ENCODE assay signal across 19 cellular contexts in the genomic region with DNA sequence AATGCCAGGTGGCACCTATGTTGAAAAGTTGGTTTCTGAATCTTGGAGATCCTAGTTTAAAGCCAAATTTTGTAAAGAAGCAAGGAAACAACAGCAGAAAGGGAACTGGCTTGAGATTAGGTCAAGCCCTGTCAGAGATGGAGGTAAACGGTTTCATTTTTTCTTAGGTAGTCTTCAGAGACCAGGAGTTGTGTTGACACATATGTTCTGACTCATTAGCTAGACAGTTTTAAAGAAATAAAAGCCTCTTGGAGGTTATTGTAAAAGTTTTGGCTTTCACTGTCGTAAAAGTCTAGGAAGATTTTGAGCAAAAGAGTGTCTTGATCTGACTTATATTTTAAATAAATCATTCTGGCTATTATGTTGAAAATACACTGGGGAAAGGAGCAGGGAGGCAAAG.
DNase-seq lines count a peak whose midpoint lies in the region; ATAC-seq and TF ChIP-seq lines count a peak whose summit lies in the region.
"Had no signal": no experiment of that assay in that cellular context is flagged by ENCODE, and none has a peak within 500 bp of the region (broad histone marks: within the 10 kb centered on the region; RNA-seq: fewer than 3 reads in every experiment).

No MANE protein-coding gene starts in this region.

- ATAC-seq in IMR-90 (ENCODE audit: low read depth) (0 out of 2 replicates have a peak, but pooled peaks have one; percentile 40), RWPE2 (ENCODE audit: low read depth) (peak; percentile 81), HG03520 (IDR thresholded peaks at IDR 0.05; ENCODE audit: unreplicated experiment) (no peak), GM21447 (IDR thresholded peaks at IDR 0.05; ENCODE audit: unreplicated experiment) (no peak), WTC11 (no peak)
- ATAC-seq in activated CD8-positive, alpha-beta memory T cell treated with anti-CD3 and anti-CD28 coated beads, Interleukin-2, amount 10 ng/mL, durations not matched to agents 7 days and 5 days = no peak
- ATAC-seq: K562 had no signal

- no peak overlapping the region for H3K4me2 ChIP-seq in IMR-90 (ENCODE audit: low read depth, low read length)

- no peak overlapping the region for H2AFZ ChIP-seq in IMR-90 (replicated peaks; ENCODE audit: low read length, poor library complexity)

- BruUV-seq in IMR-90 (replicated peaks; lab: Mats Ljungman, UMichigan) = no TSS peak

- H3K36me3 Mint-ChIP-seq in activated CD8-positive, alpha-beta memory T cell treated with anti-CD3 and anti-CD28 coated beads, Interleukin-2, amount 10 ng/mL, durations not matched to agents 7 days and 5 days = no peaks in the 10 kb centered on the region
- H3K36me3 Mint-ChIP-seq in WTC11 = no peaks in the 10 kb centered on the region
- H3K36me3 Mint-ChIP-seq: CD8-positive, alpha-beta memory T cell had no signal

- no peak overlapping the region for H2AK9ac ChIP-seq in IMR-90 (replicated peaks; ENCODE audit: low read depth, low read length, poor library complexity)

- H3K27me3 ChIP-seq in IMR-90 (ENCODE audit: control insufficient read depth, insufficient read depth, low read length) (no peaks in the 10 kb centered on the region), RWPE2 (ENCODE audit: insufficient read depth, poor library complexity, severe bottlenecking) (no peaks in the 10 kb centered on the region)
- H3K27me3 ChIP-seq: Peyer's patch had no signal

- H4K91ac ChIP-seq in IMR-90 (ENCODE audit: insufficient read depth, low read depth, low read length) = 0 out of 2 replicates have a peak overlapping the region, but pooled peaks have one; percentile 2

- H3K27ac ChIP-seq in IMR-90 (ENCODE audit: insufficient read depth, low read length) (no peak overlapping the region), RWPE2 (ENCODE audit: poor library complexity, severe bottlenecking) (peak overlapping the region; percentile 22), epithelial cell of prostate (peak overlapping the region; percentile 13)
- H3K27ac ChIP-seq: Peyer's patch, SK-N-MC had no signal

- no peak overlapping the region for H3K27ac Mint-ChIP-seq in activated CD8-positive, alpha-beta memory T cell treated with anti-CD3 and anti-CD28 coated beads, Interleukin-2, amount 10 ng/mL, durations not matched to agents 7 days and 5 days
- no peak overlapping the region for H3K27ac Mint-ChIP-seq in WTC11

- no peak overlapping the region for H4K5ac ChIP-seq in IMR-90 (ENCODE audit: low read depth, low read length)

- no peaks in the 10 kb centered on the region for H3K9me1 ChIP-seq in IMR-90 (ENCODE audit: insufficient read depth, low read length)

- no peaks in the 10 kb centered on the region for H3K36me3 ChIP-seq in IMR-90 (ENCODE audit: control insufficient read depth, insufficient read depth, low read length)
- H3K36me3 ChIP-seq in RWPE2 (ENCODE audit: low read depth) = no peaks in the 10 kb centered on the region
- H3K36me3 ChIP-seq: Peyer's patch had no signal

- in situ Hi-C loops in IMR-90 (cut with MboI; ENCODE audit: low sequenced_read_pairs) = no loop called here

- no peak overlapping the region for H3K9ac ChIP-seq in IMR-90 (ENCODE audit: low read depth, low read length)

- DNase-seq in IMR-90 (peak; percentile 59), RWPE2 (ENCODE audit: low spot score) (no peak), epithelial cell of prostate (ENCODE audit: low read depth, low spot score) (no peak), WTC11 (ENCODE audit: low spot score) (no peak)
- no peak for DNase-seq in activated CD8-positive, alpha-beta memory T cell treated with anti-CD3 and anti-CD28 coated beads, Interleukin-2, amount 10 ng/mL, durations not matched to agents 7 days and 5 days
- DNase-seq: ACHN; C1 segment of cervical spinal cord; CD8-positive, alpha-beta memory T cell; MV-4-11; NCI-H187; NCI-H2227 treated with DMSO at 0.1 percent for 48 hours; NCI-H524; NCI-H82; Peyer's patch; SHP77 had no signal

- no peak overlapping the region for H2AK5ac ChIP-seq in IMR-90 (ENCODE audit: low read depth, low read length)

- dilution Hi-C loops in IMR-90 (cut with HindIII; ENCODE audit: low sequenced_read_pairs, unreplicated experiment) = no loop called here

- H3K14ac ChIP-seq in IMR-90 (replicated peaks; ENCODE audit: low read depth, low read length) = no peak overlapping the region

- H3K4me1 ChIP-seq in IMR-90 (ENCODE audit: control insufficient read depth, insufficient read depth, low read length) = no peaks in the 10 kb centered on the region; the same call in 1 of the 2 replicates
- peaks cover 5% of the 10 kb centered on the region for H3K4me1 ChIP-seq in RWPE2 (ENCODE audit: insufficient read depth, poor library complexity, severe bottlenecking)
- H3K4me1 ChIP-seq: Peyer's patch had no signal

- POLR2A ChIA-PET in IMR-90 (lab: Charles Lee; ENCODE audit: unreplicated experiment) (no interaction called here), WTC11 (lab: Charles Lee) (no interaction called here)

- no peak overlapping the region for H3K56ac ChIP-seq in IMR-90 (ENCODE audit: extremely low read depth, insufficient read depth, low read length)

- H3K27me3 Mint-ChIP-seq in activated CD8-positive, alpha-beta memory T cell treated with anti-CD3 and anti-CD28 coated beads, Interleukin-2, amount 10 ng/mL, durations not matched to agents 7 days and 5 days = peaks cover 15% of the 10 kb centered on the region
- H3K27me3 Mint-ChIP-seq in WTC11 (ENCODE audit: low read depth) = no peaks in the 10 kb centered on the region
- H3K27me3 Mint-ChIP-seq: CD8-positive, alpha-beta memory T cell had no signal

- H3K18ac ChIP-seq in IMR-90 (ENCODE audit: low read depth, low read length) = peak overlapping the region; percentile 31; the same call in 1 of the 2 replicates

- H3K4me1 Mint-ChIP-seq in activated CD8-positive, alpha-beta memory T cell treated with anti-CD3 and anti-CD28 coated beads, Interleukin-2, amount 10 ng/mL, durations not matched to agents 7 days and 5 days = peaks cover 6% of the 10 kb centered on the region
- peaks cover 16% of the 10 kb centered on the region for H3K4me1 Mint-ChIP-seq in WTC11

- H3K9me3 ChIP-seq in IMR-90 (ENCODE audit: control insufficient read depth, insufficient read depth, low read length) (no peaks in the 10 kb centered on the region), RWPE2 (ENCODE audit: severe bottlenecking) (no peaks in the 10 kb centered on the region)
- H3K9me3 ChIP-seq: Peyer's patch had no signal

- H3K4me3 ChIP-seq in IMR-90 (ENCODE audit: insufficient read depth, low read depth, low read length) (no peak overlapping the region), RWPE2 (ENCODE audit: severe bottlenecking) (no peak overlapping the region)
- H3K4me3 ChIP-seq: K562, Peyer's patch, SK-N-MC had no signal

- peak overlapping the region; percentile 1; the same call in 1 of the 2 replicates for H2BK20ac ChIP-seq in IMR-90 (ENCODE audit: low read depth, low read length)

- TF ChIP-seq POLR2A in IMR-90 (IDR thresholded peaks at IDR 0.05; ENCODE audit: low read depth, low read length) = no peak

- no peak overlapping the region for H3K23ac ChIP-seq in IMR-90 (ENCODE audit: low read depth, low read length)

- peak overlapping the region; percentile 38; the same call in 1 of the 2 replicates for H2BK120ac ChIP-seq in IMR-90 (ENCODE audit: low read depth, low read length)

- WGBS in IMR-90 (ENCODE audit: extremely low coverage in 2 of 2, insufficient read length in 1 of 2), 2 experiments = no CpG with 5 or more reads among the region's 2 CpGs

- no peak for TF ChIP-seq RAD21 in IMR-90 (IDR thresholded peaks at IDR 0.05; ENCODE audit: low read length)

- peak overlapping the region; percentile 4 for H2BK5ac ChIP-seq in IMR-90 (ENCODE audit: low read depth, low read length, poor library complexity, severe bottlenecking)

- H4K20me1 ChIP-seq in IMR-90 (ENCODE audit: insufficient read depth, low read length) = no peaks in the 10 kb centered on the region

- H3K4ac ChIP-seq in IMR-90 (ENCODE audit: low read depth, low read length) = no peak overlapping the region

- intact Hi-C loops in IMR-90 (cut with micrococcal nuclease) = no loop called here

- no peak overlapping the region for H3K4me3 Mint-ChIP-seq in activated CD8-positive, alpha-beta memory T cell treated with anti-CD3 and anti-CD28 coated beads, Interleukin-2, amount 10 ng/mL, durations not matched to agents 7 days and 5 days
- H3K4me3 Mint-ChIP-seq in WTC11 = no peak overlapping the region
- H3K4me3 Mint-ChIP-seq: CD8-positive, alpha-beta memory T cell had no signal

- no peak overlapping the region for H4K8ac ChIP-seq in IMR-90 (ENCODE audit: low read depth in 2 of 2, low read length in 2 of 2)

- TF ChIP-seq CTCF in IMR-90 (conservative IDR thresholded peaks at IDR 0.05; ENCODE audit: low read depth, low read length) = no peak
- no peak for TF ChIP-seq CTCF in RWPE2 (IDR thresholded peaks at IDR 0.05; ENCODE audit: poor library complexity, severe bottlenecking)
- no peak for TF ChIP-seq CTCF in WTC11 (IDR thresholded peaks at IDR 0.05)

- CTCF ChIA-PET in IMR-90 (lab: Yijun Ruan, JAX) (no interaction called here), WTC11 (lab: Charles Lee) (no interaction called here)
- CTCF ChIA-PET in activated CD8-positive, alpha-beta memory T cell treated with anti-CD3 and anti-CD28 coated beads, Interleukin-2, amount 10 ng/mL, durations not matched to agents 7 days and 5 days (lab: Charles Lee) = no interaction called here

- no peaks in the 10 kb centered on the region for H3K9me3 Mint-ChIP-seq in activated CD8-positive, alpha-beta memory T cell treated with anti-CD3 and anti-CD28 coated beads, Interleukin-2, amount 10 ng/mL, durations not matched to agents 7 days and 5 days (ENCODE audit: low read depth)
- peaks cover 8% of the 10 kb centered on the region for H3K9me3 Mint-ChIP-seq in WTC11
- H3K9me3 Mint-ChIP-seq: CD8-positive, alpha-beta memory T cell had no signal

- no peak overlapping the region for H2BK15ac ChIP-seq in IMR-90 (ENCODE audit: low read depth, low read length)

- H3K79me1 ChIP-seq in IMR-90 (ENCODE audit: low read depth in 1 of 2, low read length in 2 of 2) = no peaks in the 10 kb centered on the region

TF ChIP-seq in IMR-90, 13 proteins besides CTCF, POLR2A, EP300 and RAD21 (continues in another document):
- no peak for TF ChIP-seq MAFK (IDR thresholded peaks at IDR 0.05; ENCODE audit: low read depth, low read length)
- TF ChIP-seq FOS (IDR thresholded peaks at IDR 0.05; ENCODE audit: low read depth, low read length) = no peak
- no peak for TF ChIP-seq CHD1 (IDR thresholded peaks at IDR 0.05; ENCODE audit: low read depth, low read length)
- no peak for TF ChIP-seq MXI1 (IDR thresholded peaks at IDR 0.05; ENCODE audit: borderline replicate concordance, low read depth, low read length)
- TF ChIP-seq NFE2L2 (IDR thresholded peaks at IDR 0.05; ENCODE audit: low read depth, low read length) = no peak
- no peak for TF ChIP-seq RCOR1 (IDR thresholded peaks at IDR 0.05; ENCODE audit: insufficient replicate concordance, low read length)

TF ChIP-seq in WTC11, 78 proteins besides CTCF, POLR2A, EP300 and RAD21 (continues in another document):
- TF ChIP-seq ESRRA (CRISPR knock-in tag; IDR thresholded peaks at IDR 0.05; ENCODE audit: borderline replicate concordance) = no peak

Comparison
In these comparisons a context has a peak if more than half of its experiments do, and no peak if none do; other contexts are left out.
1. ATAC-seq: peak in IMR-90 (single experiment) and RWPE2 (single experiment); none in HG03520 (single experiment), GM21447 (single experiment), activated CD8-positive, alpha-beta memory T cell treated with anti-CD3 and anti-CD28 coated beads, Interleukin-2, amount 10 ng/mL, durations not matched to agents 7 days and 5 days (single experiment) and WTC11 (single experiment).